ENCODE assay signal across 8 cellular contexts in the genomic region with DNA sequence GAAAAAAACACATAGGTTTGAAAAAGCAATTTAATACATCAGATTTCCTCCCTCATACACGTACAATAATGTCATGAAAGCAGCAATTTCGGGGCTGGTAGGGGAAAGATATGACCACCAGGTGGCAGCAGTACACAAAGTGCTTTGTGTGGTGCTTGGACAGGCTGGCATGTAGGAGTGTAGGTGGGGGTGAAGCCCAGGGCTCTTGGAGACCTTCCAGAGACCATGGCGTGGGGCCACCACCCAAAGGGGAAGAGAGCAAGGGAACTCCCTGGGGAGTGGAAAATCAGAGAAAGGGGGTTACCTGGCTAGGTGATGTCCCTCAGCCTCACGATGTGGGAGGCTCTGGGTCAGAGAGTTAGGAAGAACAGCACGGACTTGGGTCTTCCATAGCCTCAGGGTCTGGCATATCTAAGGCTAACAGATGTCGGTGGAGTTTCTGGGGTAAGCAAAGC. TPM values are rescaled to one million over a fixed set of nuclear protein-coding genes. Genes with fewer than 3 reads are reported as not detected.
DNase-seq lines count a peak whose midpoint lies in the region; ATAC-seq and TF ChIP-seq lines count a peak whose summit lies in the region.

No MANE protein-coding gene starts in this region.

- peaks cover 35% of the 10 kb centered on the region for H3K27me3 Mint-ChIP-seq in progenitor cell of endocrine pancreas

- peak overlapping the region; percentile 42 for H3K9ac ChIP-seq in SK-N-MC (ENCODE audit: insufficient read length)

- H3K9me3 ChIP-seq in SK-N-MC (ENCODE audit: low read depth, low read length), result no peaks in the 10 kb centered on the region

- H3K4me1 Mint-ChIP-seq in progenitor cell of endocrine pancreas (ENCODE audit: low read depth), result peaks cover 22% of the 10 kb centered on the region

- H3K4me3 ChIP-seq in GM12865 (ENCODE audit: low read depth, low read length) (no peak overlapping the region), SK-N-MC (peak overlapping the region; percentile 55)

- peak overlapping the region; percentile 70 for H3K27ac ChIP-seq in SK-N-MC

- POLR2A ChIA-PET in HEK293T (lab: Yijun Ruan, JAX), result no interaction called here

- no peaks in the 10 kb centered on the region for H3K36me3 ChIP-seq in SK-N-MC (ENCODE audit: insufficient read depth, low read length)

- TF ChIP-seq CTCF in GM12865 (IDR thresholded peaks at IDR 0.05; ENCODE audit: insufficient read depth, low read depth, low read length, missing control alignments), result peak; percentile 86
- peak; percentile 89 for TF ChIP-seq CTCF in progenitor cell of endocrine pancreas (IDR thresholded peaks at IDR 0.05; ENCODE audit: unreplicated experiment)

- no peak overlapping the region for H3K27ac Mint-ChIP-seq in progenitor cell of endocrine pancreas

- DNase-seq in GM12865 (ENCODE audit: low read depth) (peak; percentile 73), HEK293T (ENCODE audit: extremely low spot score) (peak; percentile 77), MV-4-11 (lab: John Stamatoyannopoulos, UW) (peak; percentile 84), SK-N-MC (ENCODE audit: low read depth, low spot score) (peak; percentile 81), glomerular visceral epithelial cell (ENCODE audit: extremely low spot score) (peak; percentile 76), progenitor cell of endocrine pancreas (ENCODE audit: low spot score, unreplicated experiment) (peak; percentile 66)
- DNase-seq in activated naive CD4-positive, alpha-beta T cell treated with Interleukin-2 at 50 U/mL for 16 hours, result peak; percentile 58

- H3K9me3 Mint-ChIP-seq in progenitor cell of endocrine pancreas (ENCODE audit: low read depth), result peaks cover 15% of the 10 kb centered on the region

- H3K4me3 Mint-ChIP-seq in progenitor cell of endocrine pancreas (ENCODE audit: low read depth), result no peak overlapping the region

- H3K36me3 Mint-ChIP-seq in progenitor cell of endocrine pancreas (ENCODE audit: insufficient read depth), result peaks cover 5% of the 10 kb centered on the region

- CTCF ChIA-PET in HEK293T (lab: Yijun Ruan, JAX), result interaction anchor here (0.6 to 1.3 kb wide), 3 partner anchors 45 to 318 kb away, joined by 3 to 5 read pairs (median 3); no protein-coding TSS in a partner anchor

- ATAC-seq in GM21528 (IDR thresholded peaks at IDR 0.05; ENCODE audit: low FRiP score, unreplicated experiment), result no peak

TF ChIP-seq in HEK293T, 16 proteins besides CTCF, POLR2A, EP300 and RAD21:
- TF ChIP-seq, protein P1, sequence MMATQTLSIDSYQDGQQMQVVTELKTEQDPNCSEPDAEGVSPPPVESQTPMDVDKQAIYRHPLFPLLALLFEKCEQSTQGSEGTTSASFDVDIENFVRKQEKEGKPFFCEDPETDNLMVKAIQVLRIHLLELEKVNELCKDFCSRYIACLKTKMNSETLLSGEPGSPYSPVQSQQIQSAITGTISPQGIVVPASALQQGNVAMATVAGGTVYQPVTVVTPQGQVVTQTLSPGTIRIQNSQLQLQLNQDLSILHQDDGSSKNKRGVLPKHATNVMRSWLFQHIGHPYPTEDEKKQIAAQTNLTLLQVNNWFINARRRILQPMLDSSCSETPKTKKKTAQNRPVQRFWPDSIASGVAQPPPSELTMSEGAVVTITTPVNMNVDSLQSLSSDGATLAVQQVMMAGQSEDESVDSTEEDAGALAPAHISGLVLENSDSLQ (IDR thresholded peaks at IDR 0.05), result no peak
- TF ChIP-seq FOXM1 (IDR thresholded peaks at IDR 0.05; ENCODE audit: borderline replicate concordance) (no peak), FOXK2 (IDR thresholded peaks at IDR 0.05) (no peak), ZNF384 (IDR thresholded peaks at IDR 0.05) (no peak), L3MBTL2 (conservative IDR thresholded peaks at IDR 0.05) (no peak), FOXA1 (IDR thresholded peaks at IDR 0.05) (no peak)

RNA-seq across cellular contexts. Expression of a gene that starts 11.8 kb away (rescaled TPM):
- 0.77 and 1.7 TPM in 2 replicates for total RNA-seq in progenitor cell of endocrine pancreas
